In the genomic region with DNA sequence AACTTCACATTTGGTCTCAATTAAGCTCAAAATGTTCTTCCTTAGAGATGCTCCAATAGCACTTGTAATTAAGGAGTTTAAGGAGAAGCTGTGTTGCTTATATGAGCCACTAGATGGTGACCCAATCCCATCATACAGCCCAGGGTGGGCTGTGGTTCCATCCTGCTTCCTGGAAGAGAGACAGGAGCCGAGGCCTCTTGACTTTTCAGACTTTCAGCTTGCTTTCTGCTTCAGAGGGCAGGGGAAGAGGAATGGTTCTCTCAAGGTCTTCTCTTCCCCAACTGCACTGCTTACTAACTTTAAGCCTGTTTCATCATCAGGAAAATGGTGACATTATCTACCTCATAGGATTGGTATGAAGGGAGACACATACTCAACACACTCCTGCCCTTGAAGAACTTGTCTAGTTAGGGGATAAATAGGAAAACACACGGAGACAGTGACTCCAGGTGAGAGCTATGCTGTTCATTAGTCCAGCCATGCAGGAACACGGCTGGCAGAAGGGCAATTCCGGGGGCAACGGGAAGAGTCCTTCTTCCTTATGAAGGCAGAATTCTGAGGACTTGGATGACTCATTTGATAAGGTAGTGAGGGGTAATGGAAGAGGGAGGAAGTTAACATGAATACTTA, we compare ENCODE assay signal across 8 cellular contexts. TPM values are rescaled to one million over a fixed set of nuclear protein-coding genes. Genes with fewer than 3 reads are reported as not detected.
DNase-seq lines count a peak whose midpoint lies in the region; ATAC-seq, FAIRE-seq and TF ChIP-seq lines count a peak whose summit lies in the region.

No MANE protein-coding gene starts in this region.

- H3K4me2 ChIP-seq in HCT116 (ENCODE audit: low read length) (peak overlapping the region; percentile 10; the same call in 1 of the 2 replicates), keratinocyte (ENCODE audit: control insufficient read depth, extremely low read depth, insufficient read depth, low read depth, low read length) (no peak overlapping the region)

- H3K27me3 ChIP-seq in CD4-positive, alpha-beta T cell (ENCODE audit: control insufficient read depth, insufficient read depth, low read length): no peaks in the 10 kb centered on the region
- no peaks in the 10 kb centered on the region for H3K27me3 ChIP-seq in HCT116 (ENCODE audit: insufficient read depth, low read length)
- no peaks in the 10 kb centered on the region for H3K27me3 ChIP-seq in bronchial epithelial cell (ENCODE audit: control insufficient read depth, insufficient read depth, low read length)
- H3K27me3 ChIP-seq in keratinocyte (ENCODE audit: control insufficient read depth, extremely low read depth, insufficient read depth, low read length): no peaks in the 10 kb centered on the region
- no peaks in the 10 kb centered on the region for H3K27me3 ChIP-seq in suprapubic skin

- no peak overlapping the region for H3K4me3 Mint-ChIP-seq in CD4-positive, alpha-beta T cell

- H3K4me1 ChIP-seq in HCT116 (ENCODE audit: control insufficient read depth in 1 of 2, insufficient read depth in 2 of 2, low read length in 2 of 2) (peaks cover 9 to 31% of the 10 kb centered on the region in 2 experiments; a peak in 3 of 4 replicates), keratinocyte (ENCODE audit: control insufficient read depth, extremely low read depth, insufficient read depth, low read length) (peaks cover 18% of the 10 kb centered on the region), suprapubic skin (peaks cover 3% of the 10 kb centered on the region)

- H3K27ac ChIP-seq in CD4-positive, alpha-beta T cell (ENCODE audit: low read depth, low read length): no peak overlapping the region
- H3K27ac ChIP-seq in HCT116 (ENCODE audit: low read depth, low read length) (no peak overlapping the region), keratinocyte (ENCODE audit: control insufficient read depth, insufficient read depth, low read length) (no peak overlapping the region), suprapubic skin (no peak overlapping the region)

- no peak overlapping the region for H3K27ac Mint-ChIP-seq in CD4-positive, alpha-beta T cell

- 55% methylated on average over 5 of the region's 5 CpGs for WGBS in suprapubic skin

- H3K9me2 ChIP-seq in HCT116 (ENCODE audit: insufficient read depth): no peaks in the 10 kb centered on the region

- dilution Hi-C loops in keratinocyte (cut with MboI; ENCODE audit: extremely low pct_ligation_motif_present, low sequenced_read_pairs): no loop called here

- no peak for FAIRE-seq in bronchial epithelial cell (lab: Jason Lieb, UNC)
- peak; percentile 17 for FAIRE-seq in keratinocyte (lab: Jason Lieb, UNC)

- H2AFZ ChIP-seq in HCT116 (ENCODE audit: low read depth, low read length, poor library complexity, severe bottlenecking) (no peak overlapping the region), keratinocyte (ENCODE audit: control insufficient read depth, low read length) (no peak overlapping the region)

- TF ChIP-seq RAD21 in HCT116 (IDR thresholded peaks at IDR 0.05; ENCODE audit: low read depth): peak; percentile 90

- H3K27me3 Mint-ChIP-seq in CD4-positive, alpha-beta T cell: no peaks in the 10 kb centered on the region

- CTCF ChIA-PET in CD4-positive, alpha-beta T cell (lab: Charles Lee): interaction anchor here (1.1 to 1.7 kb wide), 2 partner anchors 33 to 51 kb away, joined by 5 to 9 read pairs; no protein-coding TSS in a partner anchor
- CTCF ChIA-PET in HCT116 (lab: Charles Lee): interaction anchor here (0.6 to 4.3 kb wide), 27 partner anchors 10 to 1102 kb away, joined by 3 to 36 read pairs (median 3); a partner anchor contains a TSS

- ATAC-seq in CD4-positive, alpha-beta T cell (ENCODE audit: poor library complexity): no peak
- peak; percentile 80 for ATAC-seq in HCT116
- ATAC-seq in GM21360 (IDR thresholded peaks at IDR 0.05; ENCODE audit: unreplicated experiment): no peak

- H3K4me1 Mint-ChIP-seq in CD4-positive, alpha-beta T cell (ENCODE audit: low read depth): no peaks in the 10 kb centered on the region

- H3K36me3 ChIP-seq in HCT116 (ENCODE audit: control insufficient read depth in 1 of 2, insufficient read depth in 2 of 2, low read length in 2 of 2): no peaks in the 10 kb centered on the region
- H3K36me3 ChIP-seq in bronchial epithelial cell (ENCODE audit: control insufficient read depth, insufficient read depth, low read length): peaks cover 7% of the 10 kb centered on the region
- H3K36me3 ChIP-seq in keratinocyte (ENCODE audit: control insufficient read depth in 2 of 2, extremely low read depth in 1 of 2, insufficient read depth in 2 of 2, low read length in 2 of 2): peaks cover 1 to 6% of the 10 kb centered on the region in 2 experiments
- peaks cover 12% of the 10 kb centered on the region for H3K36me3 ChIP-seq in suprapubic skin

- no peak for DNase-seq in CD4-positive, alpha-beta T cell
- DNase-seq in HCT116 (ENCODE audit: low read depth, low spot score): no peak
- peak; percentile 60 for DNase-seq in NCI-H69 (lab: John Stamatoyannopoulos, UW)
- peak; percentile 89 for DNase-seq in bronchial epithelial cell (ENCODE audit: low read depth)
- no peak for DNase-seq in keratinocyte (ENCODE audit: low read depth, low spot score)
- DNase-seq in suprapubic skin (ENCODE audit: low spot score in 2 of 2): no peak
- DNase-seq in effector CD8-positive, alpha-beta T cell (lab: John Stamatoyannopoulos, UW): no peak

- H3K4me3 ChIP-seq in HCT116 (replicated peaks in 1 of 2; ENCODE audit: low read depth in 1 of 2, low read length in 2 of 2): no peak overlapping the region
- no peak overlapping the region for H3K4me3 ChIP-seq in bronchial epithelial cell (ENCODE audit: low read depth, low read length)
- H3K4me3 ChIP-seq in keratinocyte (ENCODE audit: control insufficient read depth in 2 of 3, extremely low read depth in 1 of 3, insufficient read depth in 2 of 3, low read depth in 1 of 3, low read length in 3 of 3): no peak overlapping the region
- no peak overlapping the region for H3K4me3 ChIP-seq in suprapubic skin

- POLR2A ChIA-PET in CD4-positive, alpha-beta T cell (lab: Charles Lee): interaction anchor here (1.7 kb wide), 1 partner anchor 51 kb away, joined by 4 read pairs; no protein-coding TSS in a partner anchor
- POLR2A ChIA-PET in HCT116 (lab: Charles Lee): interaction anchor here (1.2 to 2.5 kb wide), 3 partner anchors 9 to 33 kb away, joined by 3 to 11 read pairs (median 4); a partner anchor contains a TSS

- H3K9ac ChIP-seq in HCT116 (ENCODE audit: low read length): no peak overlapping the region
- no peak overlapping the region for H3K9ac ChIP-seq in keratinocyte (ENCODE audit: control insufficient read depth, extremely low read depth, insufficient read depth, low read length)

- no peak for TF ChIP-seq EP300 in suprapubic skin (IDR thresholded peaks at IDR 0.05)

- H4K20me1 ChIP-seq in HCT116 (ENCODE audit: insufficient read depth) (no peaks in the 10 kb centered on the region), keratinocyte (ENCODE audit: control insufficient read depth, extremely low read depth, insufficient read depth, low read length) (no peaks in the 10 kb centered on the region)

- peak; percentile 22 for TF ChIP-seq CTCF in CD4-positive, alpha-beta T cell (IDR thresholded peaks at IDR 0.05)
- TF ChIP-seq CTCF in HCT116 (IDR thresholded peaks at IDR 0.05 in 2 of 3, conservative IDR thresholded peaks at IDR 0.05 in 1 of 3; ENCODE audit: borderline replicate concordance in 1 of 3, insufficient read depth in 1 of 3, low read depth in 2 of 3, low read length in 2 of 3) (peak; percentile 60 to 87 (median 80)), bronchial epithelial cell (IDR thresholded peaks at IDR 0.05; ENCODE audit: insufficient read depth, low read length, severe bottlenecking) (peak; percentile 40), keratinocyte (optimal IDR thresholded peaks at IDR 0.05 in 1 of 3, IDR thresholded peaks at IDR 0.05 in 1 of 3, conservative IDR thresholded peaks at IDR 0.05 in 1 of 3; ENCODE audit: extremely low read depth in 1 of 3, insufficient read depth in 2 of 3, low read length in 3 of 3) (peak; percentile 43 to 50 (median 47)), suprapubic skin (IDR thresholded peaks at IDR 0.05) (peak; percentile 14 to 27)

- RAD21 ChIA-PET in HCT116 (lab: Charles Lee; ENCODE audit: low non-redundant PET in 1 of 2, low total read pairs in 2 of 2, uncharacterized antibody in 2 of 2, unreplicated experiment in 2 of 2): interaction anchor here (0.6 to 1.4 kb wide), 11 partner anchors 9 to 338 kb away, joined by 3 to 5 read pairs (median 4); no protein-coding TSS in a partner anchor

- BruUV-seq in HCT116 (replicated peaks; lab: Mats Ljungman, UMichigan): no TSS peak

- no peaks in the 10 kb centered on the region for H3K79me2 ChIP-seq in HCT116 (ENCODE audit: insufficient read depth, low read length)
- H3K79me2 ChIP-seq in keratinocyte (ENCODE audit: control insufficient read depth, insufficient read depth, low read length): no peaks in the 10 kb centered on the region

- no peaks in the 10 kb centered on the region for H3K9me3 ChIP-seq in CD4-positive, alpha-beta T cell (ENCODE audit: control insufficient read depth, low read length)
- H3K9me3 ChIP-seq in HCT116 (ENCODE audit: control insufficient read depth in 1 of 2, insufficient read depth in 1 of 2, low read depth in 1 of 2, low read length in 2 of 2): no peaks in the 10 kb centered on the region
- H3K9me3 ChIP-seq in keratinocyte (ENCODE audit: control insufficient read depth, low read depth, low read length): no peaks in the 10 kb centered on the region
- no peaks in the 10 kb centered on the region for H3K9me3 ChIP-seq in suprapubic skin

- H3K9me1 ChIP-seq in keratinocyte (ENCODE audit: control insufficient read depth, extremely low read depth, insufficient read depth, low read length): peaks cover 2% of the 10 kb centered on the region

- H3K36me3 Mint-ChIP-seq in CD4-positive, alpha-beta T cell (ENCODE audit: low read depth): peaks cover 23% of the 10 kb centered on the region

- H3K9me3 Mint-ChIP-seq in CD4-positive, alpha-beta T cell: no peaks in the 10 kb centered on the region

- TF ChIP-seq POLR2A in HCT116 (IDR thresholded peaks at IDR 0.05; ENCODE audit: borderline replicate concordance, extremely low read depth, insufficient read depth, insufficient read length): no peak
- TF ChIP-seq POLR2A in suprapubic skin (IDR thresholded peaks at IDR 0.05): no peak

- intact Hi-C loops in CD4-positive, alpha-beta T cell (cut with DNase I, micrococcal nuclease): loop anchor here in 1 of 2 experiments (5.0 kb wide), 1 partner anchor 256 kb away; no protein-coding TSS in a partner anchor
- intact Hi-C loops in HCT116 (cut with micrococcal nuclease): loop anchor here (1.0 to 2.0 kb wide), 8 partner anchors 50 to 783 kb away; no protein-coding TSS in a partner anchor

RNA-seq across cellular contexts. Expression of a gene that starts 20.1 kb away (rescaled TPM):
- total RNA-seq in CD4-positive, alpha-beta T cell: 1 to 10 TPM; 3.9 to 4.4 TPM
- total RNA-seq in HCT116 (2021; ENCODE audit: unreplicated experiment): 17.9 TPM
- polyA plus RNA-seq in HCT116 (2012): 13.3 and 16.6 TPM in 2 replicates
- 28.4 and 29.3 TPM in 2 replicates for total RNA-seq in bronchial epithelial cell
- 21.0 to 35.9 TPM (median 34.2 TPM) in 3 replicates for polyA plus RNA-seq in keratinocyte
- polyA plus RNA-seq in keratinocyte (2011; ENCODE audit: low read depth): 2.5 TPM
- 25.2 and 37.1 TPM in 2 replicates for polyA plus RNA-seq in keratinocyte (2011; cell fraction: cytosol; rRNA removed)
- polyA plus RNA-seq in keratinocyte (2011; cell fraction: nucleus; rRNA removed): 33.4 and 33.7 TPM in 2 replicates
- polyA plus RNA-seq in keratinocyte (2012; ENCODE audit: low replicate concordance): 16.1 and 19.3 TPM in 2 replicates
- 8.3 to 15.7 TPM (median 8.7 TPM) in 3 replicates for polyA minus RNA-seq in keratinocyte
- 6.7 TPM for polyA minus RNA-seq in keratinocyte (2011; cell fraction: cytosol; rRNA and poly(A)+ RNA removed)
- polyA minus RNA-seq in keratinocyte (2011; cell fraction: nucleus; rRNA and poly(A)+ RNA removed): 6.2 and 8.6 TPM in 2 replicates
- 10 to 100 TPM in 3 of 4 donors, 1 to 10 TPM in 1; 9.9 to 19.9 (median 14.6) TPM for total RNA-seq in suprapubic skin

RNA-seq across cellular contexts. Expression of a gene that starts 28.3 kb away (rescaled TPM):
- under 1 TPM; 0.25 to 0.34 TPM for total RNA-seq in CD4-positive, alpha-beta T cell
- total RNA-seq in HCT116 (2021; ENCODE audit: unreplicated experiment) (5.1 TPM), bronchial epithelial cell (25.5 and 30.1 TPM in 2 replicates), suprapubic skin (100 to 1,000 TPM in 3 of 4 donors, 10 to 100 TPM in 1; 67.3 to 189 (median 119) TPM)
- 3.8 and 4.2 TPM in 2 replicates for polyA plus RNA-seq in HCT116 (2012)
- 21.0 to 23.4 TPM (median 21.7 TPM) in 3 replicates for polyA plus RNA-seq in keratinocyte
- 23.5 TPM for polyA plus RNA-seq in keratinocyte (2011; ENCODE audit: low read depth)
- polyA plus RNA-seq in keratinocyte (2011; cell fraction: cytosol; rRNA removed): 10.6 and 12.1 TPM in 2 replicates
- 29.3 and 30.3 TPM in 2 replicates for polyA plus RNA-seq in keratinocyte (2011; cell fraction: nucleus; rRNA removed)
- polyA plus RNA-seq in keratinocyte (2012; ENCODE audit: low replicate concordance): 20.7 and 50.5 TPM in 2 replicates
- 27.3 to 36.0 TPM (median 30.6 TPM) in 3 replicates for polyA minus RNA-seq in keratinocyte
- 17.3 TPM for polyA minus RNA-seq in keratinocyte (2011; cell fraction: cytosol; rRNA and poly(A)+ RNA removed)
- polyA minus RNA-seq in keratinocyte (2011; cell fraction: nucleus; rRNA and poly(A)+ RNA removed): 27.3 and 31.5 TPM in 2 replicates

Comparison
In these comparisons a context has a peak if more than half of its experiments do, and no peak if none do; other contexts are left out.
1. DNase-seq: peak in NCI-H69 (single experiment) and bronchial epithelial cell (single experiment); none in CD4-positive, alpha-beta T cell (0 of 10), HCT116 (single experiment), keratinocyte (single experiment), suprapubic skin (0 of 2) and effector CD8-positive, alpha-beta T cell (single experiment).
2. CTCF ChIP-seq: peak in every context shown above with its lines; median percentile 80 in HCT116; 47 in keratinocyte; 40 in bronchial epithelial cell; 22 in CD4-positive, alpha-beta T cell; 20 in suprapubic skin.